Comparison of ENCODE assay signal across 12 cellular contexts in the genomic region with DNA sequence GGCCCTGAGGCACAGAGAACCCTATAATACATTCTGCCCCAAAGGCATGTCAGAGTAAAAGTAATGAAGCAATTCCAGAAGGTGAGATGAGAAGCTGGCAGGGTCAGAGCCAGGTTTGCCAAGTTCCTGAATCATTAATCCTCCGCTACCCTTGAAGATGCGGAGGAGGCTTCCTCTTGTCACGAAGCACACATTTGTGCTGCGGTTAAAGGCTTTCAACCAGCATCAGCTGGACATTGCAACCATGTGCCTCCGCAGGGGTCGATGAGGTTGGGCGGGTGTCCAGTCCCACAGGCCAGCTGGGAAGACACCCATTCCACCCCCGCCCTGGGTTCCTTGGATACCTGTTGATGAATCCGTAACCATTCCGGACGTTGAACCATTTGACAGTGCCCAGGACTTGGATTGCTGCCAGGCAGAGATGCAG. TPM values are rescaled to one million over a fixed set of nuclear protein-coding genes. Genes with fewer than 3 reads are reported as not detected.
DNase-seq lines count a peak whose midpoint lies in the region; ATAC-seq and TF ChIP-seq lines count a peak whose summit lies in the region.
"Had no signal": no experiment of that assay in that cellular context is flagged by ENCODE, and none has a peak within 500 bp of the region (broad histone marks: within the 10 kb centered on the region; RNA-seq: fewer than 3 reads in every experiment).

No MANE protein-coding gene starts in this region.

- H3K4me1 ChIP-seq in GM23338 (ENCODE audit: insufficient read depth) (peaks cover 21% of the 10 kb centered on the region), PC-9 (replicated peaks; ENCODE audit: insufficient read depth) (peaks cover 25% of the 10 kb centered on the region)

- H3K9me3 Mint-ChIP-seq in GM23338 (peaks cover 9% of the 10 kb centered on the region; the same call in 1 of the 3 replicates), osteocyte (ENCODE audit: unreplicated experiment) (no peaks in the 10 kb centered on the region)
- no peaks in the 10 kb centered on the region for H3K9me3 Mint-ChIP-seq in activated CD8-positive, alpha-beta T cell treated with anti-CD3 and anti-CD28 coated beads, Interleukin-2, amount 10 ng/mL, durations not matched to agents 7 days and 5 days (ENCODE audit: insufficient read depth)

- H3K9me2 ChIP-seq in GM23338 (ENCODE audit: insufficient read depth), result no peaks in the 10 kb centered on the region
- no peaks in the 10 kb centered on the region for H3K9me2 ChIP-seq in PC-9 (ENCODE audit: insufficient read depth)

- BruUV-seq in PC-9 (replicated peaks; lab: Mats Ljungman, UMichigan), result no TSS peak

- H4K20me1 ChIP-seq in GM23338 (replicated peaks; ENCODE audit: insufficient read depth), result peaks cover 4% of the 10 kb centered on the region; the same call in 1 of the 2 replicates
- H4K20me1 ChIP-seq in PC-9 (ENCODE audit: insufficient read depth), result no peaks in the 10 kb centered on the region

- no peak overlapping the region for H3K27ac Mint-ChIP-seq in GM23338
- H3K27ac Mint-ChIP-seq in osteocyte (ENCODE audit: unreplicated experiment), result no peak overlapping the region
- no peak overlapping the region for H3K27ac Mint-ChIP-seq in activated CD8-positive, alpha-beta T cell treated with anti-CD3 and anti-CD28 coated beads, Interleukin-2, amount 10 ng/mL, durations not matched to agents 7 days and 5 days

- H3K27me3 ChIP-seq in GM23338 (ENCODE audit: insufficient read depth) (peaks cover 18% of the 10 kb centered on the region), PC-9 (ENCODE audit: insufficient read depth, low read depth) (peaks cover 10% of the 10 kb centered on the region; the same call in 1 of the 2 replicates)

- H3K27me3 Mint-ChIP-seq in GM23338 (ENCODE audit: insufficient read depth, low read depth, poor library complexity) (peaks cover 34% of the 10 kb centered on the region), osteocyte (ENCODE audit: unreplicated experiment) (peaks cover 50% of the 10 kb centered on the region)
- peaks cover 34% of the 10 kb centered on the region for H3K27me3 Mint-ChIP-seq in activated CD8-positive, alpha-beta T cell treated with anti-CD3 and anti-CD28 coated beads, Interleukin-2, amount 10 ng/mL, durations not matched to agents 7 days and 5 days (ENCODE audit: low read depth)

- H3K27ac ChIP-seq in GM23338 (ENCODE audit: low read depth) (no peak overlapping the region), PC-9 (peak overlapping the region; percentile 22; the same call in 1 of the 2 replicates)
- H3K27ac ChIP-seq: HL-60 had no signal

- H3K4me2 ChIP-seq in GM23338 (peak overlapping the region; percentile 88), PC-9 (peak overlapping the region; percentile 49)

- H3K36me3 Mint-ChIP-seq in GM23338 (ENCODE audit: low read depth), result peaks cover 6% of the 10 kb centered on the region; the same call in 2 of the 3 replicates
- H3K36me3 Mint-ChIP-seq in osteocyte (ENCODE audit: unreplicated experiment), result no peaks in the 10 kb centered on the region
- no peaks in the 10 kb centered on the region for H3K36me3 Mint-ChIP-seq in activated CD8-positive, alpha-beta T cell treated with anti-CD3 and anti-CD28 coated beads, Interleukin-2, amount 10 ng/mL, durations not matched to agents 7 days and 5 days (ENCODE audit: low read depth)

- H3K36me3 ChIP-seq in GM23338 (ENCODE audit: insufficient read depth), result no peaks in the 10 kb centered on the region
- H3K36me3 ChIP-seq in PC-9 (ENCODE audit: low read depth), result no peaks in the 10 kb centered on the region

- H3K4me1 Mint-ChIP-seq in GM23338 (peaks cover 35% of the 10 kb centered on the region), osteocyte (ENCODE audit: unreplicated experiment) (peaks cover 24% of the 10 kb centered on the region)
- peaks cover 30% of the 10 kb centered on the region for H3K4me1 Mint-ChIP-seq in activated CD8-positive, alpha-beta T cell treated with anti-CD3 and anti-CD28 coated beads, Interleukin-2, amount 10 ng/mL, durations not matched to agents 7 days and 5 days (ENCODE audit: low read depth)

- H3K4me3 Mint-ChIP-seq in GM23338 (peak overlapping the region; percentile 77), osteocyte (ENCODE audit: unreplicated experiment) (peak overlapping the region; percentile 52)
- H3K4me3 Mint-ChIP-seq in activated CD8-positive, alpha-beta T cell treated with anti-CD3 and anti-CD28 coated beads, Interleukin-2, amount 10 ng/mL, durations not matched to agents 7 days and 5 days, result no peak overlapping the region

- no peak for DNase-seq in GM23338 (ENCODE audit: low spot score)
- peak; percentile 31 to 86 for DNase-seq in PC-9
- DNase-seq in osteocyte (ENCODE audit: extremely low spot score, unreplicated experiment), result no peak
- no peak for DNase-seq in NCI-H69 (lab: John Stamatoyannopoulos, UW)
- no peak for DNase-seq in activated CD8-positive, alpha-beta T cell treated with anti-CD3 and anti-CD28 coated beads, Interleukin-2, amount 10 ng/mL, durations not matched to agents 7 days and 5 days
- DNase-seq: GF-D8, NCI-H1694 had no signal

- no peak for TF ChIP-seq CTCF in GM23338 (conservative IDR thresholded peaks at IDR 0.05; ENCODE audit: low read depth in 2 of 2)
- TF ChIP-seq CTCF in PC-9 (conservative IDR thresholded peaks at IDR 0.05), result no peak
- no peak for TF ChIP-seq CTCF in osteocyte (IDR thresholded peaks at IDR 0.05)

- no peak overlapping the region for H2AFZ ChIP-seq in GM23338
- no peak overlapping the region for H2AFZ ChIP-seq in PC-9

- H3K79me2 ChIP-seq in GM23338 (replicated peaks; ENCODE audit: insufficient read depth), result no peaks in the 10 kb centered on the region
- H3K79me2 ChIP-seq in PC-9 (ENCODE audit: low read depth), result no peaks in the 10 kb centered on the region

- intact Hi-C loops in PC-9 (cut with micrococcal nuclease; ENCODE audit: unreplicated experiment), result no loop called here

- H3F3A ChIP-seq in GM23338 (replicated peaks; ENCODE audit: low read depth) (peaks cover 23% of the 10 kb centered on the region), PC-9 (ENCODE audit: insufficient read depth, low read depth) (peaks cover 32% of the 10 kb centered on the region; the same call in 1 of the 2 replicates)

- H3K4me3 ChIP-seq in GM23338 (peak overlapping the region; percentile 61), PC-9 (no peak overlapping the region)

- CTCF ChIA-PET in PC-9 (lab: Charles Lee), result no interaction called here
- CTCF ChIA-PET in activated CD8-positive, alpha-beta T cell treated with anti-CD3 and anti-CD28 coated beads, Interleukin-2, amount 10 ng/mL, durations not matched to agents 7 days and 5 days (lab: Charles Lee), result interaction anchor here (0.6 to 2.9 kb wide), 6 partner anchors 11 to 247 kb away, joined by 3 to 14 read pairs (median 4); partner anchors contain the start of gene SLC2A4

- H3K9me3 ChIP-seq in PC-9 (ENCODE audit: insufficient read depth, low read depth), result no peaks in the 10 kb centered on the region

- POLR2A ChIA-PET in PC-9 (lab: Charles Lee; ENCODE audit: unreplicated experiment), result interaction anchor here (0.6 kb wide), 1 partner anchor 30 kb away, joined by 6 read pairs; no protein-coding TSS in a partner anchor
- POLR2A ChIA-PET in activated CD8-positive, alpha-beta T cell treated with anti-CD3 and anti-CD28 coated beads, Interleukin-2, amount 10 ng/mL, durations not matched to agents 7 days and 5 days (lab: Charles Lee), result no interaction called here

- ATAC-seq in GM23338 (no peak), esophagus mucosa (peak; percentile 5), HG03196 (IDR thresholded peaks at IDR 0.05; ENCODE audit: unreplicated experiment) (no peak), GM21367 (IDR thresholded peaks at IDR 0.05; ENCODE audit: unreplicated experiment) (no peak)
- no peak for ATAC-seq in activated CD8-positive, alpha-beta T cell treated with anti-CD3 and anti-CD28 coated beads, Interleukin-2, amount 10 ng/mL, durations not matched to agents 7 days and 5 days

RNA-seq across cellular contexts. Expression of gene YBX2, which starts 1.3 kb away (rescaled TPM):
- 20.6 and 36.5 TPM in 2 replicates for total RNA-seq in GM23338 (2014; rRNA removed; shearing (Covaris generic))
- 22.1 and 22.5 TPM in 2 replicates for polyA plus RNA-seq in GM23338 (2016; fragmentation: Nextera tagmentation; extraction: Ambion mirVana)
- total RNA-seq in PC-9 (2021), result 0.65 and 0.68 TPM in 2 replicates
- 0.96 TPM for total RNA-seq in esophagus mucosa
- total RNA-seq in osteocyte, result 0.40 TPM in 1 of 2 replicates, not detected in the other
- under 1 TPM; 0.37 to 0.66 TPM for total RNA-seq in activated CD8-positive, alpha-beta T cell treated with anti-CD3 and anti-CD28 coated beads, Interleukin-2, amount 10 ng/mL, durations not matched to agents 7 days and 5 days
- total RNA-seq: fibroblast of villous mesenchyme had no signal

RNA-seq across cellular contexts. Expression of gene SLC2A4, which starts 11.6 kb away (rescaled TPM):
- total RNA-seq in GM23338 (2014; rRNA removed; shearing (Covaris generic)), result 10.2 and 13.6 TPM in 2 replicates
- polyA plus RNA-seq in GM23338 (2016; fragmentation: Nextera tagmentation; extraction: Ambion mirVana), result 6.3 and 6.9 TPM in 2 replicates
- total RNA-seq in PC-9 (2021), result 1.5 and 1.6 TPM in 2 replicates
- total RNA-seq in esophagus mucosa, result 0.68 TPM
- total RNA-seq in osteocyte, result 0.59 and 0.63 TPM in 2 replicates
- total RNA-seq in activated CD8-positive, alpha-beta T cell treated with anti-CD3 and anti-CD28 coated beads, Interleukin-2, amount 10 ng/mL, durations not matched to agents 7 days and 5 days, result not detected

RNA-seq across cellular contexts. Expression of gene EIF5A, which starts 14.3 kb away (rescaled TPM):
- total RNA-seq in GM23338 (2014; rRNA removed; shearing (Covaris generic)), result 791 and 833 TPM in 2 replicates
- polyA plus RNA-seq in GM23338 (2016; fragmentation: Nextera tagmentation; extraction: Ambion mirVana), result 1,562 and 1,621 TPM in 2 replicates
- total RNA-seq in PC-9 (2021) (806 and 1,298 TPM in 2 replicates), esophagus mucosa (623 TPM), osteocyte (352 and 359 TPM in 2 replicates)
- 100 to 1,000 TPM; 685 to 690 TPM for total RNA-seq in activated CD8-positive, alpha-beta T cell treated with anti-CD3 and anti-CD28 coated beads, Interleukin-2, amount 10 ng/mL, durations not matched to agents 7 days and 5 days

RNA-seq across cellular contexts. Expression of gene GPS2, which starts 22.0 kb away (rescaled TPM):
- total RNA-seq in GM23338 (2014; rRNA removed; shearing (Covaris generic)), result 64.8 and 83.4 TPM in 2 replicates
- polyA plus RNA-seq in GM23338 (2016; fragmentation: Nextera tagmentation; extraction: Ambion mirVana), result 117 and 122 TPM in 2 replicates
- total RNA-seq in PC-9 (2021) (43.5 and 61.3 TPM in 2 replicates), esophagus mucosa (38.9 TPM), osteocyte (54.9 and 61.9 TPM in 2 replicates)
- total RNA-seq in activated CD8-positive, alpha-beta T cell treated with anti-CD3 and anti-CD28 coated beads, Interleukin-2, amount 10 ng/mL, durations not matched to agents 7 days and 5 days, result 10 to 100 TPM; 86.3 to 88.0 TPM

RNA-seq across cellular contexts. Expression of gene CLDN7, which starts 30.9 kb away (rescaled TPM):
- 111 and 117 TPM in 2 replicates for total RNA-seq in GM23338 (2014; rRNA removed; shearing (Covaris generic))
- 46.1 and 50.7 TPM in 2 replicates for polyA plus RNA-seq in GM23338 (2016; fragmentation: Nextera tagmentation; extraction: Ambion mirVana)
- 390 and 442 TPM in 2 replicates for total RNA-seq in PC-9 (2021)
- total RNA-seq in esophagus mucosa, result 279 TPM
- 0.27 and 0.89 TPM in 2 replicates for total RNA-seq in osteocyte
- 1 to 10 TPM; 1.1 to 1.3 TPM for total RNA-seq in activated CD8-positive, alpha-beta T cell treated with anti-CD3 and anti-CD28 coated beads, Interleukin-2, amount 10 ng/mL, durations not matched to agents 7 days and 5 days

Comparison
In these comparisons a context has a peak if more than half of its experiments do, and no peak if none do; other contexts are left out.
1. DNase-seq: peak in PC-9 (2 of 2); none in GM23338 (single experiment), osteocyte (single experiment), NCI-H69 (single experiment) and activated CD8-positive, alpha-beta T cell treated with anti-CD3 and anti-CD28 coated beads, Interleukin-2, amount 10 ng/mL, durations not matched to agents 7 days and 5 days (single experiment).
2. RNA of gene YBX2, which starts 1.3 kb away (total RNA-seq): 20.6 to 36.5 TPM in GM23338; 0.96 TPM in esophagus mucosa (single experiment), 0.37 to 0.66 TPM in activated CD8-positive, alpha-beta T cell treated with anti-CD3 and anti-CD28 coated beads, Interleukin-2, amount 10 ng/mL, durations not matched to agents 7 days and 5 days, 0.65 to 0.68 TPM in PC-9 and 0.40 TPM in osteocyte; every median in the first group is over 10 times any median in the second.